In the genomic region with DNA sequence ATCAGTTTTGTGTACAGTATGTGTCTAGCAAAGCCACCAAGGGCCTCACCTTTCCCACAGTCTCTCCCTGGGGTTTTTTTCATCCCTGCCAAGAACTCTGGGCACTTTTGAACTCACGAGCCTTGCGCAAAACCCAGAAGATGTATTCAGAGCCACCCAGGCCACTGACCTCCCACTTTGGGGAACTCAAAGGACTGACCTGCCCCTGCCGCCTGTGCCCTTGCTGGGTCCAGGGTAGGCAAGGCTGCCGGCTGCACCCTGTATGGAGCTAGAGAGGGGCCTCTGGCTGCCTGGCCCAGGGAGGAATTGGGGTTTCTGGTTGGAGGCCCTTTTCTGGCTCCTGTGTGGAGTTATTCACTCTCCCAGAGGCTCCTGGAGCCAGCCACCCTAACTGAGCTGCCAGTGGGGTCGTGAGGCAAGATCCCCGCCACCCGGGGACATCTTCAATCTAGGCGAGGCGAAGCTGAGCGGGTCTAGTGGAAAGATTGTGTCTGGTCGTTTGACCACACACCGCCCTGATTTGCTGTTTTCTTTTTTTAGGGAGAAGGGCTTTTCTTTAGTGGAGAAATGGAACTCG, we compare ENCODE assay signal across 12 cellular contexts. TPM values are rescaled to one million over a fixed set of nuclear protein-coding genes. Genes with fewer than 3 reads are reported as not detected.
DNase-seq lines count a peak whose midpoint lies in the region; ATAC-seq lines count a peak whose summit lies in the region.
"Had no signal": no experiment of that assay in that cellular context is flagged by ENCODE, and none has a peak within 500 bp of the region (broad histone marks: within the 10 kb centered on the region; RNA-seq: fewer than 3 reads in every experiment).

No MANE protein-coding gene starts in this region.

- H3K27me3 Mint-ChIP-seq in activated naive CD4-positive, alpha-beta T cell treated with anti-CD3 and anti-CD28 coated beads, Interleukin-2, amount 10 ng/mL, durations not matched to agents 7 days and 5 days, result peaks cover 7% of the 10 kb centered on the region
- H3K27me3 Mint-ChIP-seq in activated T-cell treated with anti-CD3 and anti-CD28 coated beads, Interleukin-2, amount 50 U/mL, for 72 hours (ENCODE audit: low read depth), result no peaks in the 10 kb centered on the region
- no peaks in the 10 kb centered on the region for H3K27me3 Mint-ChIP-seq in stimulated activated naive CD8-positive, alpha-beta T cell treated with anti-CD3 and anti-CD28 coated beads, Interleukin-15, amount 100 ng/mL, for 72 hours

- H3K27ac Mint-ChIP-seq in activated naive CD4-positive, alpha-beta T cell treated with anti-CD3 and anti-CD28 coated beads, Interleukin-2, amount 10 ng/mL, durations not matched to agents 7 days and 5 days, result no peak overlapping the region
- H3K27ac Mint-ChIP-seq in activated T-cell treated with anti-CD3 and anti-CD28 coated beads, Interleukin-2, amount 50 U/mL, for 72 hours, result peak overlapping the region; percentile 88
- H3K27ac Mint-ChIP-seq in stimulated activated naive CD8-positive, alpha-beta T cell treated with anti-CD3 and anti-CD28 coated beads, Interleukin-15, amount 100 ng/mL, for 72 hours, result peak overlapping the region in 1 of 2 donors; percentile 10

- no peak for DNase-seq in activated naive CD4-positive, alpha-beta T cell treated with anti-CD3 and anti-CD28 coated beads, Interleukin-2, amount 10 ng/mL, durations not matched to agents 7 days and 5 days
- no peak for DNase-seq in activated naive CD4-positive, alpha-beta T cell treated with anti-CD3 and anti-CD28 coated beads, Interleukin-2, amount 50 U/mL, for 16 hours
- no peak for DNase-seq in activated T-cell treated with anti-CD3 and anti-CD28 coated beads, Interleukin-2, amount 50 U/mL, for 72 hours
- no peak for DNase-seq in stimulated activated naive CD8-positive, alpha-beta T cell treated with anti-CD3 and anti-CD28 coated beads, Interleukin-15, amount 100 ng/mL, for 72 hours
- DNase-seq in NCI-H2029 (lab: John Stamatoyannopoulos, UW), result no peak
- DNase-seq in activated effector memory CD4-positive, alpha-beta T cell treated with Interleukin-2 at 50 U/mL for 16 hours, result no peak
- DNase-seq: esophagus squamous epithelium; NCI-H1694 treated with DMSO at 0.1 percent for 48 hours; NK-92 treated with Interleukin-12 subunit alpha and Interleukin-12 subunit beta, amount 100 ng/mL, for 24 hours had no signal

- no peaks in the 10 kb centered on the region for H3K27me3 ChIP-seq in layer of hippocampus (ENCODE audit: control insufficient read depth, insufficient read depth, low read length)
- H3K27me3 ChIP-seq: esophagus squamous epithelium, vagina had no signal

- peaks cover 33% of the 10 kb centered on the region for H3K36me3 Mint-ChIP-seq in activated naive CD4-positive, alpha-beta T cell treated with anti-CD3 and anti-CD28 coated beads, Interleukin-2, amount 10 ng/mL, durations not matched to agents 7 days and 5 days
- peaks cover 17 to 31% of the 10 kb centered on the region in 2 donors for H3K36me3 Mint-ChIP-seq in activated T-cell treated with anti-CD3 and anti-CD28 coated beads, Interleukin-2, amount 50 U/mL, for 72 hours (ENCODE audit: insufficient read depth in 2 of 2)

- peaks cover 69% of the 10 kb centered on the region for H3K4me1 Mint-ChIP-seq in activated naive CD4-positive, alpha-beta T cell treated with anti-CD3 and anti-CD28 coated beads, Interleukin-2, amount 10 ng/mL, durations not matched to agents 7 days and 5 days
- H3K4me1 Mint-ChIP-seq in activated T-cell treated with anti-CD3 and anti-CD28 coated beads, Interleukin-2, amount 50 U/mL, for 72 hours (ENCODE audit: low read depth), result peaks cover 74% of the 10 kb centered on the region
- H3K4me1 Mint-ChIP-seq in stimulated activated naive CD8-positive, alpha-beta T cell treated with anti-CD3 and anti-CD28 coated beads, Interleukin-15, amount 100 ng/mL, for 72 hours, result peaks cover 73% of the 10 kb centered on the region

- no peaks in the 10 kb centered on the region for H3K9me3 Mint-ChIP-seq in activated naive CD4-positive, alpha-beta T cell treated with anti-CD3 and anti-CD28 coated beads, Interleukin-2, amount 10 ng/mL, durations not matched to agents 7 days and 5 days
- no peaks in the 10 kb centered on the region for H3K9me3 Mint-ChIP-seq in activated T-cell treated with anti-CD3 and anti-CD28 coated beads, Interleukin-2, amount 50 U/mL, for 72 hours
- no peaks in the 10 kb centered on the region for H3K9me3 Mint-ChIP-seq in stimulated activated naive CD8-positive, alpha-beta T cell treated with anti-CD3 and anti-CD28 coated beads, Interleukin-15, amount 100 ng/mL, for 72 hours

- ATAC-seq in activated T-cell treated with anti-CD3 and anti-CD28 coated beads, Interleukin-2, amount 50 U/mL, for 72 hours (replicated peaks in 1 of 2), result no peak
- ATAC-seq in stimulated activated naive CD8-positive, alpha-beta T cell treated with anti-CD3 and anti-CD28 coated beads, Interleukin-15, amount 100 ng/mL, for 72 hours, result no peak
- no peak for ATAC-seq in HG02642 (IDR thresholded peaks at IDR 0.05; ENCODE audit: poor library complexity, unreplicated experiment)

- peak overlapping the region; percentile 18 for H3K27ac ChIP-seq in layer of hippocampus (ENCODE audit: low read depth, low read length)
- H3K27ac ChIP-seq: vagina had no signal

- CTCF ChIA-PET in activated naive CD4-positive, alpha-beta T cell treated with anti-CD3 and anti-CD28 coated beads, Interleukin-2, amount 10 ng/mL, durations not matched to agents 7 days and 5 days (lab: Charles Lee), result interaction anchor here (0.8 to 4.7 kb wide), 7 partner anchors 8 to 120 kb away, joined by 3 to 23 read pairs (median 6); no protein-coding TSS in a partner anchor

- H3K4me3 Mint-ChIP-seq in activated naive CD4-positive, alpha-beta T cell treated with anti-CD3 and anti-CD28 coated beads, Interleukin-2, amount 10 ng/mL, durations not matched to agents 7 days and 5 days, result peak overlapping the region; percentile 80
- peak overlapping the region; percentile 90 to 94 for H3K4me3 Mint-ChIP-seq in activated T-cell treated with anti-CD3 and anti-CD28 coated beads, Interleukin-2, amount 50 U/mL, for 72 hours
- peak overlapping the region; percentile 89 to 98 for H3K4me3 Mint-ChIP-seq in stimulated activated naive CD8-positive, alpha-beta T cell treated with anti-CD3 and anti-CD28 coated beads, Interleukin-15, amount 100 ng/mL, for 72 hours

RNA-seq across cellular contexts. Expression of a gene that starts 1.9 kb away (rescaled TPM):
- total RNA-seq in activated T-cell treated with anti-CD3 and anti-CD28 coated beads, Interleukin-2, amount 50 U/mL, for 72 hours, result 10 to 100 TPM; 22.5 to 24.6 TPM

RNA-seq across cellular contexts. Expression of a gene that starts 44.4 kb away (rescaled TPM):
- total RNA-seq in activated T-cell treated with anti-CD3 and anti-CD28 coated beads, Interleukin-2, amount 50 U/mL, for 72 hours, result 100 to 1,000 TPM; 131 to 134 TPM
